In genomic region chr5:128082551-128083032, GRCh38 we compare ENCODE assay signal across 8 cellular contexts. TPM values are rescaled to one million over a fixed set of nuclear protein-coding genes. Genes with fewer than 3 reads are reported as not detected.
DNase-seq lines count a peak whose midpoint lies in the region; ATAC-seq, FAIRE-seq and TF ChIP-seq lines count a peak whose summit lies in the region.

No MANE protein-coding gene starts in this region.

- 7% methylated on average over 25 of the region's 25 CpGs; no CpG with 5 or more reads in 1 of the 2 experiments for WGBS in H1 (ENCODE audit: extremely low coverage in 1 of 2, insufficient coverage in 1 of 2, insufficient read length in 1 of 2, insufficient replicate concordance in 2 of 2, low coverage in 1 of 2, low lambda C conversion rate in 2 of 2, missing lambda C conversion rate in 1 of 2), 2 experiments

- H3K79me1 ChIP-seq in H1 (ENCODE audit: low read depth, low read length), result 0 out of 2 replicates have a peak, but pooled peaks cover 2% of the 10 kb centered on the region

- POLR2A ChIA-PET in H1 (lab: Charles Lee; ENCODE audit: partially characterized antibody), result no interaction called here
- POLR2A ChIA-PET in naive thymus-derived CD8-positive, alpha-beta T cell (lab: Charles Lee), result interaction anchor here (0.7 to 1.4 kb wide), 6 partner anchors 15 to 1013 kb away, joined by 3 to 4 read pairs (median 3); no protein-coding TSS in a partner anchor

- H3K27ac ChIP-seq in H1 (ENCODE audit: low read depth, low read length), result no peak overlapping the region

- no peak overlapping the region for H3K56ac ChIP-seq in H1 (replicated peaks; ENCODE audit: insufficient read length, low read depth, low read length)

- H2BK12ac ChIP-seq in H1 (ENCODE audit: low read depth, low read length), result no peak overlapping the region

- H3K27me3 Mint-ChIP-seq in naive thymus-derived CD8-positive, alpha-beta T cell, result no peaks in the 10 kb centered on the region

- peaks cover 8 to 15% of the 10 kb centered on the region in 2 experiments for H4K20me1 ChIP-seq in H1 (replicated peaks in 1 of 2; ENCODE audit: control insufficient read depth in 1 of 2, insufficient read depth in 2 of 2, low read length in 2 of 2)

- H2BK15ac ChIP-seq in H1 (ENCODE audit: low read length), result no peak overlapping the region

- no peaks in the 10 kb centered on the region for H3K36me3 ChIP-seq in H1 (ENCODE audit: control insufficient read depth in 2 of 4, insufficient read depth in 4 of 4, low read length in 3 of 4)

- H3K4me1 Mint-ChIP-seq in naive thymus-derived CD8-positive, alpha-beta T cell, result peaks cover 39 to 70% (median 64%) of the 10 kb centered on the region in 4 donors

- peak; percentile 20 for ATAC-seq in GM19397 (IDR thresholded peaks at IDR 0.05; ENCODE audit: unreplicated experiment)
- peak; percentile 48 to 63 for ATAC-seq in naive thymus-derived CD8-positive, alpha-beta T cell
- no peak for ATAC-seq in GM21423 (IDR thresholded peaks at IDR 0.05; ENCODE audit: unreplicated experiment)

- no peaks in the 10 kb centered on the region for H3K9me3 Mint-ChIP-seq in naive thymus-derived CD8-positive, alpha-beta T cell

- H3K4me3 Mint-ChIP-seq in naive thymus-derived CD8-positive, alpha-beta T cell, result peak overlapping the region; percentile 81 to 95 (median 90)

- H4K8ac ChIP-seq in H1 (ENCODE audit: extremely low read depth, insufficient read depth, low read length), result peak overlapping the region; percentile 77; the same call in 1 of the 2 replicates

- H3K79me2 ChIP-seq in H1 (ENCODE audit: control insufficient read depth in 1 of 2, insufficient read depth in 2 of 2, low read length in 2 of 2), result peaks cover 0 to 11% of the 10 kb centered on the region in 2 experiments; a peak in 2 of 4 replicates

- peak overlapping the region in 3 of 4 experiments; percentile 51 to 59 (median 58); a peak in 5 of 7 replicates for H3K9ac ChIP-seq in H1 (replicated peaks in 1 of 4; ENCODE audit: extremely low read depth in 1 of 4, low read depth in 3 of 4, low read length in 3 of 4)

- DNase-seq in AML-193 (lab: John Stamatoyannopoulos, UW) (peak; percentile 61 to 64), NCI-H748 (lab: John Stamatoyannopoulos, UW; ENCODE audit: unreplicated experiment) (peak; percentile 61), H1 (ENCODE audit: low read depth in 1 of 2, low spot score in 2 of 2) (no peak), NCI-H146 treated with DMSO at 0.1 percent for 48 hours (lab: John Stamatoyannopoulos, UW; ENCODE audit: unreplicated experiment) (no peak)
- no peak for DNase-seq in naive thymus-derived CD8-positive, alpha-beta T cell
- no peak for DNase-seq in activated CD4-positive, alpha-beta T cell treated with anti-CD3 and anti-CD28 coated beads, Interleukin-2, amount 50 U/mL, for 48 hours

- peak overlapping the region; percentile 97 to 99 for H3K4me2 ChIP-seq in H1 (ENCODE audit: insufficient read depth in 1 of 2, low read depth in 2 of 2, low read length in 2 of 2)

- no peak overlapping the region for H2AK5ac ChIP-seq in H1 (ENCODE audit: low read depth, low read length)

- peak overlapping the region; percentile 92 to 97 (median 94) for H3K27ac Mint-ChIP-seq in naive thymus-derived CD8-positive, alpha-beta T cell

- no peak overlapping the region for H2BK20ac ChIP-seq in H1 (ENCODE audit: low read length)

- H3K9me3 ChIP-seq in H1 (ENCODE audit: insufficient read depth in 2 of 2, low read depth in 1 of 2, low read length in 1 of 2), result no peaks in the 10 kb centered on the region

- H3K4me1 ChIP-seq in H1 (replicated peaks in 1 of 4; ENCODE audit: control insufficient read depth in 3 of 4, insufficient read depth in 4 of 4, low read length in 3 of 4), result peaks cover 2 to 11% (median 3%) of the 10 kb centered on the region in 4 experiments; a peak in 6 of 7 replicates

- peak overlapping the region; percentile 57 to 87 (median 71) for H3K4me3 ChIP-seq in H1 (ENCODE audit: extremely low read depth in 1 of 4, insufficient read depth in 2 of 4, low read depth in 3 of 4, low read length in 4 of 4)

- no peak overlapping the region; the same call in 1 of the 2 replicates for H2BK5ac ChIP-seq in H1 (ENCODE audit: low read depth, low read length)

- H3K27me3 ChIP-seq in H1 (replicated peaks in 1 of 4; ENCODE audit: control insufficient read depth in 3 of 4, extremely low read depth in 1 of 4, insufficient read depth in 3 of 4, low read length in 3 of 4), result peaks cover 0 to 16% (median 9%) of the 10 kb centered on the region in 4 experiments; a peak in 4 of 7 replicates

- CTCF ChIA-PET in H1 (lab: Charles Lee; ENCODE audit: partially characterized antibody), result interaction anchor here (0.7 to 1.1 kb wide), 2 partner anchors 12 to 206 kb away, joined by 3 read pairs; no protein-coding TSS in a partner anchor

- no peak for TF ChIP-seq CTCF in H1 (IDR thresholded peaks at IDR 0.05; ENCODE audit: control extremely low read depth in 1 of 3, insufficient read depth in 1 of 3, low read depth in 1 of 3, low read length in 3 of 3)

- peaks cover 10% of the 10 kb centered on the region for H3K23me2 ChIP-seq in H1 (ENCODE audit: low read depth, low read length)

- H4K91ac ChIP-seq in H1 (replicated peaks; ENCODE audit: insufficient read length, low read length), result no peak overlapping the region

- no peak for TF ChIP-seq POLR2A in H1 (IDR thresholded peaks at IDR 0.05; ENCODE audit: control extremely low read depth in 1 of 2, low read depth in 2 of 2, low read length in 2 of 2)

- H4K5ac ChIP-seq in H1 (ENCODE audit: insufficient read length, low read depth, low read length), result peak overlapping the region; percentile 1

- no peak overlapping the region for H2BK120ac ChIP-seq in H1 (replicated peaks; ENCODE audit: low read depth, low read length)

- TF ChIP-seq EP300 in H1 (IDR thresholded peaks at IDR 0.05; ENCODE audit: borderline replicate concordance in 1 of 2, low read depth in 2 of 2, low read length in 2 of 2), result no peak

- H2AFZ ChIP-seq in H1 (ENCODE audit: low read length), result peak overlapping the region; percentile 92

- no peak overlapping the region for H3K14ac ChIP-seq in H1 (ENCODE audit: insufficient read length)

- no peak; a peak in 1 of 4 replicates for TF ChIP-seq RAD21 in H1 (IDR thresholded peaks at IDR 0.05 in 1 of 2, conservative IDR thresholded peaks at IDR 0.05 in 1 of 2; ENCODE audit: low read depth in 2 of 2, low read length in 2 of 2)

- H3K23ac ChIP-seq in H1 (ENCODE audit: insufficient read length), result no peak overlapping the region

- H3K18ac ChIP-seq in H1 (ENCODE audit: extremely low read depth, low read length), result peak overlapping the region; percentile 15; the same call in 1 of the 2 replicates

- H3K36me3 Mint-ChIP-seq in naive thymus-derived CD8-positive, alpha-beta T cell, result peaks cover 0 to under 1% (median 0%) of the 10 kb centered on the region in 3 donors

- FAIRE-seq in H1 (lab: Jason Lieb, UNC), result no peak

- no peak overlapping the region for H3K4ac ChIP-seq in H1 (replicated peaks; ENCODE audit: insufficient read length, low read depth, low read length)

TF ChIP-seq in H1, 55 proteins besides CTCF, POLR2A, EP300 and RAD21 (continues in another document):
- TF ChIP-seq USF2 (IDR thresholded peaks at IDR 0.05; ENCODE audit: low read length) (no peak), POU5F1 (IDR thresholded peaks at IDR 0.05; ENCODE audit: low read depth, low read length) (no peak), NANOG (IDR thresholded peaks at IDR 0.05; ENCODE audit: insufficient read depth, low read depth, low read length, poor library complexity, severe bottlenecking) (no peak), TBP (IDR thresholded peaks at IDR 0.05; ENCODE audit: low read depth, low read length) (no peak), NRF1 (IDR thresholded peaks at IDR 0.05; ENCODE audit: low read depth, low read length) (no peak), JUN (IDR thresholded peaks at IDR 0.05; ENCODE audit: low read depth, low read length) (no peak), CTBP2 (IDR thresholded peaks at IDR 0.05; ENCODE audit: borderline replicate concordance, insufficient read depth, insufficient read length, low read length) (no peak), KDM4A (IDR thresholded peaks at IDR 0.05; ENCODE audit: low read depth, low read length, severe bottlenecking) (no peak), BCL11A (IDR thresholded peaks at IDR 0.05; ENCODE audit: low read depth in 2 of 2, low read length in 2 of 2) (no peak), POLR2AphosphoS5 (IDR thresholded peaks at IDR 0.05; ENCODE audit: low read depth, low read length) (no peak), TAF1 (IDR thresholded peaks at IDR 0.05; ENCODE audit: low read depth, low read length) (no peak), CHD1 (IDR thresholded peaks at IDR 0.05; ENCODE audit: low read depth, low read length) (no peak), SP2 (IDR thresholded peaks at IDR 0.05; ENCODE audit: low read length) (no peak), KDM1A (IDR thresholded peaks at IDR 0.05; ENCODE audit: borderline replicate concordance, low read length) (no peak; the same call in 1 of the 2 replicates), RBBP5 (IDR thresholded peaks at IDR 0.05; ENCODE audit: borderline replicate concordance, low read depth, low read length) (0 out of 2 replicates have a peak, but pooled peaks have one; percentile 0), RNF2 (IDR thresholded peaks at IDR 0.05; ENCODE audit: borderline replicate concordance, low read depth, low read length, missing control alignments, poor library complexity, severe bottlenecking) (no peak), GABPA (IDR thresholded peaks at IDR 0.05; ENCODE audit: borderline replicate concordance, insufficient read depth, low read length) (peak; percentile 60; the same call in 1 of the 2 replicates), TCF12 (IDR thresholded peaks at IDR 0.05; ENCODE audit: low read depth, low read length) (no peak)

RNA-seq across cellular contexts. Expression of gene SLC12A2, which starts 1.0 kb away (rescaled TPM):
- 16.2 and 16.4 TPM in 2 replicates for total RNA-seq in H1 (2021; fragmentation: NEBNext Ultra II Directional; extraction: Animal tissue kit (Norgen Biotek cat#: 25700))
- 2.3 and 2.6 TPM in 2 replicates for polyA plus RNA-seq in H1 (2011; rRNA removed)
- 3.2 TPM for polyA plus RNA-seq in H1 (2011; cell fraction: cytosol; rRNA removed)
- polyA plus RNA-seq in H1 (2011; cell fraction: nucleus; rRNA removed), result 3.3 TPM
- 3.2 to 6.0 TPM (median 4.5 TPM) in 4 replicates for polyA plus RNA-seq in H1 (2012, experiment 1 of 2)
- 0.25 TPM for polyA plus RNA-seq in H1 (2012, experiment 2 of 2)
- 15.0 TPM for polyA plus RNA-seq in H1 (2013, experiment 1 of 2)
- 14.1 TPM for polyA plus RNA-seq in H1 (2013, experiment 2 of 2)
- 22.8 and 35.8 TPM in 2 replicates for polyA minus RNA-seq in H1 (2011; rRNA and poly(A)+ RNA removed)
- 13.7 TPM for polyA minus RNA-seq in H1 (2011; cell fraction: cytosol; rRNA and poly(A)+ RNA removed)
- polyA minus RNA-seq in H1 (2011; cell fraction: nucleus; rRNA and poly(A)+ RNA removed), result 18.3 TPM
- 10 to 100 TPM; 13.3 to 16.4 TPM for total RNA-seq in naive thymus-derived CD8-positive, alpha-beta T cell
- 1 to 10 TPM; 4.5 to 6.6 (median 4.7) TPM for polyA plus RNA-seq in naive thymus-derived CD8-positive, alpha-beta T cell

Comparison
In these comparisons a context has a peak if more than half of its experiments do, and no peak if none do; other contexts are left out.
1. DNase-seq: peak in AML-193 (2 of 2) and NCI-H748 (single experiment); none in H1 (0 of 2), naive thymus-derived CD8-positive, alpha-beta T cell (0 of 10), NCI-H146 treated with DMSO at 0.1 percent for 48 hours (single experiment) and activated CD4-positive, alpha-beta T cell treated with anti-CD3 and anti-CD28 coated beads, Interleukin-2, amount 50 U/mL, for 48 hours (0 of 2).